Comparison of ENCODE assay signal across 1 cellular context in the genomic region with DNA sequence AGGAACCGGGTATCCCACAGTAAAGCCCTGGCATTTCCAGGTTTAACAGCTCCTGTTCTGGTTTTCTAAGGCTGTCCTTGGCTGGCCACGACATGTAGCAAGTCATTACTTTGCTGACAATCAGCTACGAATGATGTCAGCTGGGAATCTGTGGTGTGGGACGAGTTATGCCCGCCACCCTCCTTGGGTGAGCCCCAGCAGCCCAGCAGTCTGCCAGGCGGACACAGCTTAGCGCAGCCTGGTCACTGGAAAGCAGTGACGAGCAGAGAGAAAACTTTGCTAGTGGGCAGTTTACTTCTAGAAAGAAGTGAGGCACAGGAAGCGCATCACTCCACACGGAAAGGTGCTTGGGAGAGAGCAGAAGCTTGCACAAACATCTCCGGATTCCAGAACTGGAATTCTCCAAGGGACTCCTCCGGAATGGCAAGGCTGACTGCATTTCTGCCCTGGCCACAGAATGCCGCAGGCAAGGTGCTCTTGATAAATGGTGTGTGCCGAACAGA.
TF ChIP-seq lines count a peak whose summit lies in the region.

No MANE protein-coding gene starts in this region.

TF ChIP-seq in SK-N-SH, 30 proteins besides CTCF, POLR2A, EP300 and RAD21 (continued from another document):
- TF ChIP-seq, protein P1, sequence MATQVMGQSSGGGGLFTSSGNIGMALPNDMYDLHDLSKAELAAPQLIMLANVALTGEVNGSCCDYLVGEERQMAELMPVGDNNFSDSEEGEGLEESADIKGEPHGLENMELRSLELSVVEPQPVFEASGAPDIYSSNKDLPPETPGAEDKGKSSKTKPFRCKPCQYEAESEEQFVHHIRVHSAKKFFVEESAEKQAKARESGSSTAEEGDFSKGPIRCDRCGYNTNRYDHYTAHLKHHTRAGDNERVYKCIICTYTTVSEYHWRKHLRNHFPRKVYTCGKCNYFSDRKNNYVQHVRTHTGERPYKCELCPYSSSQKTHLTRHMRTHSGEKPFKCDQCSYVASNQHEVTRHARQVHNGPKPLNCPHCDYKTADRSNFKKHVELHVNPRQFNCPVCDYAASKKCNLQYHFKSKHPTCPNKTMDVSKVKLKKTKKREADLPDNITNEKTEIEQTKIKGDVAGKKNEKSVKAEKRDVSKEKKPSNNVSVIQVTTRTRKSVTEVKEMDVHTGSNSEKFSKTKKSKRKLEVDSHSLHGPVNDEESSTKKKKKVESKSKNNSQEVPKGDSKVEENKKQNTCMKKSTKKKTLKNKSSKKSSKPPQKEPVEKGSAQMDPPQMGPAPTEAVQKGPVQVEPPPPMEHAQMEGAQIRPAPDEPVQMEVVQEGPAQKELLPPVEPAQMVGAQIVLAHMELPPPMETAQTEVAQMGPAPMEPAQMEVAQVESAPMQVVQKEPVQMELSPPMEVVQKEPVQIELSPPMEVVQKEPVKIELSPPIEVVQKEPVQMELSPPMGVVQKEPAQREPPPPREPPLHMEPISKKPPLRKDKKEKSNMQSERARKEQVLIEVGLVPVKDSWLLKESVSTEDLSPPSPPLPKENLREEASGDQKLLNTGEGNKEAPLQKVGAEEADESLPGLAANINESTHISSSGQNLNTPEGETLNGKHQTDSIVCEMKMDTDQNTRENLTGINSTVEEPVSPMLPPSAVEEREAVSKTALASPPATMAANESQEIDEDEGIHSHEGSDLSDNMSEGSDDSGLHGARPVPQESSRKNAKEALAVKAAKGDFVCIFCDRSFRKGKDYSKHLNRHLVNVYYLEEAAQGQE (IDR thresholded peaks at IDR 0.05; ENCODE audit: low read depth, low read length): no peak
- TF ChIP-seq POLR2AphosphoS5 (IDR thresholded peaks at IDR 0.05; ENCODE audit: low read depth, low read length) (no peak), MEF2A (IDR thresholded peaks at IDR 0.05; ENCODE audit: borderline replicate concordance, low read depth) (no peak), SIN3A (IDR thresholded peaks at IDR 0.05; ENCODE audit: borderline replicate concordance, low read depth, low read length) (no peak)
- TF ChIP-seq, protein P2, sequence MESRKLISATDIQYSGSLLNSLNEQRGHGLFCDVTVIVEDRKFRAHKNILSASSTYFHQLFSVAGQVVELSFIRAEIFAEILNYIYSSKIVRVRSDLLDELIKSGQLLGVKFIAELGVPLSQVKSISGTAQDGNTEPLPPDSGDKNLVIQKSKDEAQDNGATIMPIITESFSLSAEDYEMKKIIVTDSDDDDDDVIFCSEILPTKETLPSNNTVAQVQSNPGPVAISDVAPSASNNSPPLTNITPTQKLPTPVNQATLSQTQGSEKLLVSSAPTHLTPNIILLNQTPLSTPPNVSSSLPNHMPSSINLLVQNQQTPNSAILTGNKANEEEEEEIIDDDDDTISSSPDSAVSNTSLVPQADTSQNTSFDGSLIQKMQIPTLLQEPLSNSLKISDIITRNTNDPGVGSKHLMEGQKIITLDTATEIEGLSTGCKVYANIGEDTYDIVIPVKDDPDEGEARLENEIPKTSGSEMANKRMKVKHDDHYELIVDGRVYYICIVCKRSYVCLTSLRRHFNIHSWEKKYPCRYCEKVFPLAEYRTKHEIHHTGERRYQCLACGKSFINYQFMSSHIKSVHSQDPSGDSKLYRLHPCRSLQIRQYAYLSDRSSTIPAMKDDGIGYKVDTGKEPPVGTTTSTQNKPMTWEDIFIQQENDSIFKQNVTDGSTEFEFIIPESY (IDR thresholded peaks at IDR 0.05; ENCODE audit: borderline replicate concordance, low read depth): no peak
- TF ChIP-seq, protein P3, sequence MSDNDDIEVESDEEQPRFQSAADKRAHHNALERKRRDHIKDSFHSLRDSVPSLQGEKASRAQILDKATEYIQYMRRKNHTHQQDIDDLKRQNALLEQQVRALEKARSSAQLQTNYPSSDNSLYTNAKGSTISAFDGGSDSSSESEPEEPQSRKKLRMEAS (IDR thresholded peaks at IDR 0.05; ENCODE audit: low read depth): no peak
